ENCODE assay signal across 14 cellular contexts in genomic region chr16:58474296-58474695, GRCh38.
"Had no signal": no experiment of that assay in that cellular context is flagged by ENCODE, and none has a peak within 500 bp of the region (broad histone marks: within the 10 kb centered on the region; RNA-seq: fewer than 3 reads in every experiment).

No MANE protein-coding gene starts in this region.

- H3K36me3 Mint-ChIP-seq: activated CD8-positive, alpha-beta memory T cell treated with anti-CD3 and anti-CD28 coated beads, Interleukin-2, amount 10 ng/mL, durations not matched to agents 7 days and 5 days had no signal

- H3K4me1 ChIP-seq: pancreas, suprapubic skin had no signal

- H3K4me1 Mint-ChIP-seq: activated CD8-positive, alpha-beta memory T cell treated with anti-CD3 and anti-CD28 coated beads, Interleukin-2, amount 10 ng/mL, durations not matched to agents 7 days and 5 days had no signal

- H3K4me3 ChIP-seq: pancreas, skin epidermis, suprapubic skin had no signal

- ATAC-seq: activated CD8-positive, alpha-beta memory T cell treated with anti-CD3 and anti-CD28 coated beads, Interleukin-2, amount 10 ng/mL, durations not matched to agents 7 days and 5 days; esophagus mucosa; pancreas had no signal

- H3K27ac Mint-ChIP-seq: activated CD8-positive, alpha-beta memory T cell treated with anti-CD3 and anti-CD28 coated beads, Interleukin-2, amount 10 ng/mL, durations not matched to agents 7 days and 5 days; stimulated activated naive CD8-positive, alpha-beta T cell treated with anti-CD3 and anti-CD28 coated beads, Interleukin-15, Interleukin-2, amounts not matched to agents 100 ng/mL and 50 ng/mL, for 24 hours had no signal

- DNase-seq: activated CD4-positive, alpha-beta T cell treated with anti-CD3 and anti-CD28 coated beads, Interleukin-2, amount 50 U/mL, for 48 hours; activated CD4-positive, CD25-positive, alpha-beta regulatory T cell treated with anti-CD3 and anti-CD28 coated beads, Interleukin-2, amount 50 U/mL, for 72 hours; activated CD8-positive, alpha-beta memory T cell treated with anti-CD3 and anti-CD28 coated beads, Interleukin-2, amount 10 ng/mL, durations not matched to agents 7 days and 5 days; activated naive CD4-positive, alpha-beta T cell treated with anti-CD3 and anti-CD28 coated beads, Interleukin-2, amount 50 U/mL, for 16 hours; activated T-cell treated with anti-CD3 and anti-CD28 coated beads, Interleukin-2, amount 50 U/mL, for 1 hour; caudate nucleus; hippocampal formation; pancreas; stimulated activated CD4-positive, alpha-beta T cell treated with anti-CD3 and anti-CD28 coated beads, Interleukin-4, amount 100 ng/mL, for 24 hours; T-helper 9 cell had no signal

- H3K9me3 Mint-ChIP-seq: stimulated activated naive CD8-positive, alpha-beta T cell treated with anti-CD3 and anti-CD28 coated beads, Interleukin-15, Interleukin-2, amounts not matched to agents 100 ng/mL and 50 ng/mL, for 24 hours had no signal

- H3K27me3 ChIP-seq: suprapubic skin had no signal

- H3K9me3 ChIP-seq: pancreas, suprapubic skin had no signal

- H3K27ac ChIP-seq: pancreas, suprapubic skin had no signal

- H3K4me3 Mint-ChIP-seq: activated CD8-positive, alpha-beta memory T cell treated with anti-CD3 and anti-CD28 coated beads, Interleukin-2, amount 10 ng/mL, durations not matched to agents 7 days and 5 days; stimulated activated naive CD8-positive, alpha-beta T cell treated with anti-CD3 and anti-CD28 coated beads, Interleukin-15, Interleukin-2, amounts not matched to agents 100 ng/mL and 50 ng/mL, for 24 hours had no signal

- H3K36me3 ChIP-seq: pancreas, suprapubic skin had no signal
